In genomic region chr6:159977242-159978214, GRCh38 we compare ENCODE assay signal across 8 cellular contexts. TPM values are rescaled to one million over a fixed set of nuclear protein-coding genes. Genes with fewer than 3 reads are reported as not detected.
DNase-seq lines count a peak whose midpoint lies in the region; ATAC-seq, FAIRE-seq and TF ChIP-seq lines count a peak whose summit lies in the region.

No MANE protein-coding gene starts in this region.

- peak overlapping the region in 1 of 2 donors; percentile 42 for H3K9ac ChIP-seq in kidney (ENCODE audit: low read length in 2 of 2)

- H3K4me3 Mint-ChIP-seq in activated CD4-positive, alpha-beta T cell treated with anti-CD3 and anti-CD28 coated beads, Interleukin-2, amount 10 ng/mL, durations not matched to agents 24 days and 14 days: peak overlapping the region; percentile 84

- peak; percentile 63 for DNase-seq in activated CD4-positive, alpha-beta T cell treated with anti-CD3 and anti-CD28 coated beads, Interleukin-2, amount 10 ng/mL, durations not matched to agents 24 days and 14 days
- DNase-seq in activated CD4-positive, alpha-beta T cell treated with anti-CD3 and anti-CD28 coated beads, Interleukin-2, amount 50 U/mL, for 48 hours: no peak
- DNase-seq in astrocyte of the hippocampus (ENCODE audit: low read depth, low spot score) (peak; percentile 80), kidney (no peak), suprapubic skin (ENCODE audit: low spot score in 2 of 2) (peak in 1 of 2 donors; percentile 73), CD1c-positive myeloid dendritic cell (ENCODE audit: extremely low spot score) (no peak), occipital lobe (lab: John Stamatoyannopoulos, UW) (no peak)

- peak overlapping the region in 1 of 2 donors; percentile 14 for H3K4me3 ChIP-seq in kidney (ENCODE audit: low read length in 2 of 2)
- no peak overlapping the region for H3K4me3 ChIP-seq in suprapubic skin

- H3K36me3 ChIP-seq in kidney (ENCODE audit: control insufficient read depth in 1 of 2, insufficient read depth in 2 of 2, low read length in 2 of 2) (no peaks in the 10 kb centered on the region), suprapubic skin (no peaks in the 10 kb centered on the region)

- H3K27me3 ChIP-seq in suprapubic skin: no peaks in the 10 kb centered on the region

- no peak for FAIRE-seq in kidney (lab: Jason Lieb, UNC)

- 41% methylated on average over 20 of the region's 20 CpGs for WGBS in suprapubic skin

- H3K27ac ChIP-seq in kidney (ENCODE audit: low read depth in 2 of 2, low read length in 2 of 2) (peak overlapping the region; percentile 56 to 68), suprapubic skin (peak overlapping the region; percentile 27)

- no peak for TF ChIP-seq POLR2A in suprapubic skin (IDR thresholded peaks at IDR 0.05)

- H3K9me3 ChIP-seq in kidney (ENCODE audit: control insufficient read depth in 1 of 2, low read length in 2 of 2) (no peaks in the 10 kb centered on the region), suprapubic skin (no peaks in the 10 kb centered on the region)

- peaks cover 20% of the 10 kb centered on the region for H3K36me3 Mint-ChIP-seq in activated CD4-positive, alpha-beta T cell treated with anti-CD3 and anti-CD28 coated beads, Interleukin-2, amount 10 ng/mL, durations not matched to agents 24 days and 14 days (ENCODE audit: low read depth)

- TF ChIP-seq EP300 in suprapubic skin (IDR thresholded peaks at IDR 0.05): no peak

- TF ChIP-seq CTCF in kidney (IDR thresholded peaks at IDR 0.05; ENCODE audit: borderline replicate concordance, extremely low read depth, insufficient read depth): no peak
- TF ChIP-seq CTCF in suprapubic skin (IDR thresholded peaks at IDR 0.05): no peak

- H3K4me1 Mint-ChIP-seq in activated CD4-positive, alpha-beta T cell treated with anti-CD3 and anti-CD28 coated beads, Interleukin-2, amount 10 ng/mL, durations not matched to agents 24 days and 14 days: peaks cover 80% of the 10 kb centered on the region

- H3K27me3 Mint-ChIP-seq in activated CD4-positive, alpha-beta T cell treated with anti-CD3 and anti-CD28 coated beads, Interleukin-2, amount 10 ng/mL, durations not matched to agents 24 days and 14 days: no peaks in the 10 kb centered on the region

- H3K27ac Mint-ChIP-seq in activated CD4-positive, alpha-beta T cell treated with anti-CD3 and anti-CD28 coated beads, Interleukin-2, amount 10 ng/mL, durations not matched to agents 24 days and 14 days: peak overlapping the region; percentile 92

- ATAC-seq in HG02571 (IDR thresholded peaks at IDR 0.05; ENCODE audit: unreplicated experiment): no peak

- H3K9me3 Mint-ChIP-seq in activated CD4-positive, alpha-beta T cell treated with anti-CD3 and anti-CD28 coated beads, Interleukin-2, amount 10 ng/mL, durations not matched to agents 24 days and 14 days: no peaks in the 10 kb centered on the region

- H3K4me1 ChIP-seq in kidney (ENCODE audit: control insufficient read depth in 1 of 2, insufficient read depth in 1 of 2, low read depth in 1 of 2, low read length in 2 of 2) (peaks cover 63 to 67% of the 10 kb centered on the region in 2 donors), suprapubic skin (peaks cover 74% of the 10 kb centered on the region)

- intact Hi-C loops in activated CD4-positive, alpha-beta T cell treated with anti-CD3 and anti-CD28 coated beads, Interleukin-2, amount 10 ng/mL, durations not matched to agents 24 days and 14 days (cut with micrococcal nuclease): loop anchor here (2.0 to 10.0 kb wide), 5 partner anchors 251 to 1330 kb away; partner anchors contain the start of genes TAGAP and WTAP
- intact Hi-C loops in kidney (cut with DNase I): no loop called here

RNA-seq across cellular contexts. Expression of gene IGF2R, which starts 8.6 kb away (rescaled TPM):
- total RNA-seq in activated CD4-positive, alpha-beta T cell treated with anti-CD3 and anti-CD28 coated beads, Interleukin-2, amount 10 ng/mL, durations not matched to agents 24 days and 14 days: 75.1 and 77.9 TPM in 2 replicates
- total RNA-seq in kidney (88.6 TPM), suprapubic skin (100 to 1,000 TPM in 1 of 4 donors, 10 to 100 TPM in 3; 58.2 to 137 (median 90.6) TPM), occipital lobe (36.7 TPM)
- polyA plus RNA-seq in kidney (ENCODE audit: insufficient read depth, low read depth, low replicate concordance): 23.7 TPM

Comparison
In these comparisons a context has a peak if more than half of its experiments do, and no peak if none do; other contexts are left out.
1. DNase-seq: peak in activated CD4-positive, alpha-beta T cell treated with anti-CD3 and anti-CD28 coated beads, Interleukin-2, amount 10 ng/mL, durations not matched to agents 24 days and 14 days (single experiment) and astrocyte of the hippocampus (single experiment); none in activated CD4-positive, alpha-beta T cell treated with anti-CD3 and anti-CD28 coated beads, Interleukin-2, amount 50 U/mL, for 48 hours (0 of 2), kidney (single experiment), CD1c-positive myeloid dendritic cell (single experiment) and occipital lobe (single experiment).